ENCODE assay signal across 24 cellular contexts in genomic region chr7:9149499-9150082, GRCh38.
DNase-seq lines count a peak whose midpoint lies in the region; ATAC-seq and TF ChIP-seq lines count a peak whose summit lies in the region.
"Had no signal": no experiment of that assay in that cellular context is flagged by ENCODE, and none has a peak within 500 bp of the region (broad histone marks: within the 10 kb centered on the region; RNA-seq: fewer than 3 reads in every experiment).

No MANE protein-coding gene starts in this region.

- H3K4me1 ChIP-seq in KMS-11 (ENCODE audit: low read depth, poor library complexity, severe bottlenecking) (peaks cover 28% of the 10 kb centered on the region), gastroesophageal sphincter (no peaks in the 10 kb centered on the region)

- ATAC-seq in WTC11 (no peak), HG02678 (IDR thresholded peaks at IDR 0.05; ENCODE audit: unreplicated experiment) (no peak), gastroesophageal sphincter (no peak)
- ATAC-seq: activated CD8-positive, alpha-beta memory T cell treated with anti-CD3 and anti-CD28 coated beads, Interleukin-2, amount 10 ng/mL, durations not matched to agents 7 days and 5 days; sciatic nerve had no signal

- no peak overlapping the region; the same call in 1 of the 2 replicates for H3K9ac ChIP-seq in KMS-11

- no peak for TF ChIP-seq POLR2A in gastroesophageal sphincter (IDR thresholded peaks at IDR 0.05)

- H2AFZ ChIP-seq in KMS-11 (ENCODE audit: low read depth), result peak overlapping the region; percentile 53

- TF ChIP-seq EP300 in gastroesophageal sphincter (IDR thresholded peaks at IDR 0.05), result no peak

- H3K4me2 ChIP-seq in KMS-11, result peak overlapping the region; percentile 47

- no peaks in the 10 kb centered on the region for H3K36me3 ChIP-seq in KMS-11 (ENCODE audit: insufficient read depth)
- no peaks in the 10 kb centered on the region for H3K36me3 ChIP-seq in kidney epithelial cell (ENCODE audit: control insufficient read depth, insufficient read depth, low read length)
- H3K36me3 ChIP-seq in gastroesophageal sphincter, result no peaks in the 10 kb centered on the region

- H3K27ac ChIP-seq in KMS-11 (peak overlapping the region; percentile 31; the same call in 1 of the 2 replicates), gastroesophageal sphincter (no peak overlapping the region)
- H3K27ac ChIP-seq: dorsolateral prefrontal cortex had no signal

- no peaks in the 10 kb centered on the region for H3K27me3 Mint-ChIP-seq in WTC11 (ENCODE audit: low read depth)
- H3K27me3 Mint-ChIP-seq: activated CD8-positive, alpha-beta memory T cell treated with anti-CD3 and anti-CD28 coated beads, Interleukin-2, amount 10 ng/mL, durations not matched to agents 7 days and 5 days; activated naive CD4-positive, alpha-beta T cell treated with anti-CD3 and anti-CD28 coated beads, Interleukin-2, amount 50 U/mL, for 24 hours; CD4-positive, alpha-beta T cell; central memory CD8-positive, alpha-beta T cell had no signal

- WGBS in gastroesophageal sphincter (ENCODE audit: low coverage in 1 of 2), 2 donors, result 60 to 61% methylated on average over 4 of the region's 4 CpGs

- H3K36me3 Mint-ChIP-seq in WTC11, result peaks cover 8% of the 10 kb centered on the region
- H3K36me3 Mint-ChIP-seq: activated CD8-positive, alpha-beta memory T cell treated with anti-CD3 and anti-CD28 coated beads, Interleukin-2, amount 10 ng/mL, durations not matched to agents 7 days and 5 days; activated naive CD4-positive, alpha-beta T cell treated with anti-CD3 and anti-CD28 coated beads, Interleukin-2, amount 50 U/mL, for 24 hours had no signal

- DNase-seq in H4 (ENCODE audit: low spot score) (peak; percentile 87), WTC11 (ENCODE audit: low spot score) (no peak), kidney epithelial cell (ENCODE audit: low read depth) (peak; percentile 53), HK-2 (ENCODE audit: unreplicated experiment) (no peak)
- DNase-seq: activated CD4-positive, alpha-beta T cell treated with anti-CD3 and anti-CD28 coated beads for 4 hours; activated CD8-positive, alpha-beta memory T cell treated with anti-CD3 and anti-CD28 coated beads, Interleukin-2, amount 10 ng/mL, durations not matched to agents 7 days and 5 days; anterior cingulate cortex; CD4-positive, alpha-beta T cell; DMS153; dorsolateral prefrontal cortex; GF-D8; hippocampal formation; IMR-90; NCI-H2171; NCI-H526; nephron progenitor cell; SHP77; T-helper 1 cell had no signal

- H3K27ac Mint-ChIP-seq in WTC11, result no peak overlapping the region
- H3K27ac Mint-ChIP-seq: activated CD8-positive, alpha-beta memory T cell treated with anti-CD3 and anti-CD28 coated beads, Interleukin-2, amount 10 ng/mL, durations not matched to agents 7 days and 5 days; activated naive CD4-positive, alpha-beta T cell treated with anti-CD3 and anti-CD28 coated beads, Interleukin-2, amount 50 U/mL, for 24 hours; CD4-positive, alpha-beta T cell; nephron progenitor cell had no signal

- TF ChIP-seq CTCF in KMS-11 (conservative IDR thresholded peaks at IDR 0.05; ENCODE audit: low read depth, low read length) (no peak), WTC11 (IDR thresholded peaks at IDR 0.05) (no peak), kidney epithelial cell (IDR thresholded peaks at IDR 0.05; ENCODE audit: insufficient read depth, low read length, poor library complexity, severe bottlenecking) (no peak), gastroesophageal sphincter (IDR thresholded peaks at IDR 0.05) (no peak)

- H3K79me2 ChIP-seq in KMS-11 (ENCODE audit: insufficient read depth, low read depth), result no peaks in the 10 kb centered on the region

- CTCF ChIA-PET in WTC11 (lab: Charles Lee), result no interaction called here

- H3K4me3 ChIP-seq in KMS-11 (IDR thresholded peaks at IDR 0.05; ENCODE audit: insufficient read depth, low read depth, low read length) (no peak overlapping the region), kidney epithelial cell (ENCODE audit: low read depth, low read length) (no peak overlapping the region), gastroesophageal sphincter (no peak overlapping the region)
- H3K4me3 ChIP-seq: dorsolateral prefrontal cortex had no signal

- H3K27me3 ChIP-seq in KMS-11 (ENCODE audit: insufficient read depth, low read depth), result no peaks in the 10 kb centered on the region
- H3K27me3 ChIP-seq in kidney epithelial cell (ENCODE audit: control insufficient read depth, insufficient read depth, low read length), result no peaks in the 10 kb centered on the region
- H3K27me3 ChIP-seq in gastroesophageal sphincter, result no peaks in the 10 kb centered on the region
- H3K27me3 ChIP-seq: dorsolateral prefrontal cortex had no signal

- peaks cover 15% of the 10 kb centered on the region for H3K9me3 Mint-ChIP-seq in WTC11
- H3K9me3 Mint-ChIP-seq: activated naive CD4-positive, alpha-beta T cell treated with anti-CD3 and anti-CD28 coated beads, Interleukin-2, amount 50 U/mL, for 24 hours; nephron progenitor cell had no signal

- no peak overlapping the region for H3K4me3 Mint-ChIP-seq in WTC11
- H3K4me3 Mint-ChIP-seq: activated CD8-positive, alpha-beta memory T cell treated with anti-CD3 and anti-CD28 coated beads, Interleukin-2, amount 10 ng/mL, durations not matched to agents 7 days and 5 days; activated naive CD4-positive, alpha-beta T cell treated with anti-CD3 and anti-CD28 coated beads, Interleukin-2, amount 50 U/mL, for 24 hours; CD4-positive, alpha-beta T cell; central memory CD8-positive, alpha-beta T cell; nephron progenitor cell had no signal

- peaks cover 39% of the 10 kb centered on the region for H3K4me1 Mint-ChIP-seq in WTC11
- H3K4me1 Mint-ChIP-seq: activated CD8-positive, alpha-beta memory T cell treated with anti-CD3 and anti-CD28 coated beads, Interleukin-2, amount 10 ng/mL, durations not matched to agents 7 days and 5 days; activated naive CD4-positive, alpha-beta T cell treated with anti-CD3 and anti-CD28 coated beads, Interleukin-2, amount 50 U/mL, for 24 hours; central memory CD8-positive, alpha-beta T cell; nephron progenitor cell had no signal

- peaks cover 0 to 6% (median 0%) of the 10 kb centered on the region in 3 donors for H3K9me3 ChIP-seq in gastroesophageal sphincter

- no peaks in the 10 kb centered on the region for H4K20me1 ChIP-seq in KMS-11 (ENCODE audit: insufficient read depth)

- POLR2A ChIA-PET in WTC11 (lab: Charles Lee), result no interaction called here

TF ChIP-seq in WTC11, 78 proteins besides CTCF, POLR2A, EP300 and RAD21:
- TF ChIP-seq USF1 (CRISPR knock-in tag; IDR thresholded peaks at IDR 0.05) (peak; percentile 31; the same call in 1 of the 2 replicates), ATF1 (CRISPR knock-in tag; IDR thresholded peaks at IDR 0.05) (no peak)
TF ChIP-seq in WTC11: peak in this region for 1.

Comparison
In these comparisons a context has a peak if more than half of its experiments do, and no peak if none do; other contexts are left out.
1. DNase-seq: peak in H4 (single experiment) and kidney epithelial cell (single experiment); none in WTC11 (single experiment) and HK-2 (single experiment).